Comparison of ENCODE assay signal across 13 cellular contexts in genomic region chr4:129094347-129094746, GRCh38. TPM values are rescaled to one million over a fixed set of nuclear protein-coding genes. Genes with fewer than 3 reads are reported as not detected.
DNase-seq lines count a peak whose midpoint lies in the region; TF ChIP-seq lines count a peak whose summit lies in the region.
"Had no signal": no experiment of that assay in that cellular context is flagged by ENCODE, and none has a peak within 500 bp of the region (broad histone marks: within the 10 kb centered on the region; RNA-seq: fewer than 3 reads in every experiment).

No MANE protein-coding gene starts in this region.

- H3K4me3 ChIP-seq in mammary epithelial cell (replicated peaks in 1 of 3; ENCODE audit: insufficient read depth in 1 of 3, low read depth in 2 of 3, low read length in 3 of 3): peak overlapping the region in 2 of 3 experiments; percentile 51 to 69
- H3K4me3 ChIP-seq in osteoblast (ENCODE audit: insufficient read depth, low read length): no peak overlapping the region

- no peaks in the 10 kb centered on the region for H4K20me1 ChIP-seq in mammary epithelial cell (ENCODE audit: insufficient read depth, low read length)
- no peaks in the 10 kb centered on the region for H4K20me1 ChIP-seq in osteoblast (ENCODE audit: insufficient read depth, low read length)

- BruUV-seq in mammary epithelial cell (replicated peaks; lab: Mats Ljungman, UMichigan): no TSS peak

- dilution Hi-C loops in mammary epithelial cell (cut with HindIII; ENCODE audit: low sequenced_read_pairs): no loop called here

- no peak overlapping the region for H2AFZ ChIP-seq in mammary epithelial cell (ENCODE audit: low read depth, low read length)
- H2AFZ ChIP-seq in osteoblast (ENCODE audit: low read length): peak overlapping the region; percentile 18

- H3K36me3 ChIP-seq in KOPT-K1 (ENCODE audit: insufficient read depth, low read length): no peaks in the 10 kb centered on the region
- H3K36me3 ChIP-seq in mammary epithelial cell (ENCODE audit: insufficient read depth, low read length): no peaks in the 10 kb centered on the region
- H3K36me3 ChIP-seq in osteoblast (ENCODE audit: insufficient read depth, low read length): no peaks in the 10 kb centered on the region

- H3K4me1 ChIP-seq in mammary epithelial cell (ENCODE audit: insufficient read depth, low read length) (peaks cover 19% of the 10 kb centered on the region), osteoblast (ENCODE audit: insufficient read depth, low read length) (peaks cover 13% of the 10 kb centered on the region)

- CTCF ChIA-PET in mammary epithelial cell (lab: Charles Lee; ENCODE audit: low non-redundant PET): no interaction called here

- DNase-seq in DMS53 (lab: John Stamatoyannopoulos, UW) (peak; percentile 5), DMS53 treated with DMSO at 0.1 percent for 48 hours (lab: John Stamatoyannopoulos, UW; ENCODE audit: unreplicated experiment) (no peak), mammary epithelial cell (no peak), osteoblast (ENCODE audit: insufficient read length, low spot score, missing footprints) (no peak), KBM-7 (no peak), NCI-H345 treated with DMSO at 0.1 percent for 48 hours (lab: John Stamatoyannopoulos, UW; ENCODE audit: unreplicated experiment) (no peak), GM13976 (ENCODE audit: low spot score) (no peak)
- DNase-seq: ACHN; activated CD4-positive, alpha-beta T cell treated with anti-CD3 and anti-CD28 coated beads, Interleukin-2, amount 10 ng/mL, durations not matched to agents 7 days and 5 days; cerebellar nuclear complex; islet precursor cell; NCI-H774 had no signal

- TF ChIP-seq CTCF in mammary epithelial cell (conservative IDR thresholded peaks at IDR 0.05 in 1 of 2, IDR thresholded peaks at IDR 0.05 in 1 of 2; ENCODE audit: extremely low read depth in 1 of 2, insufficient read depth in 1 of 2, low read depth in 1 of 2, low read length in 2 of 2): no peak
- no peak for TF ChIP-seq CTCF in osteoblast (IDR thresholded peaks at IDR 0.05; ENCODE audit: extremely low read depth, low read depth, low read length)
- no peak for TF ChIP-seq CTCF in GM13976 (IDR thresholded peaks at IDR 0.05; ENCODE audit: borderline replicate concordance, control extremely low read depth, extremely low read depth, insufficient read depth, missing control alignments)

- intact Hi-C loops in mammary epithelial cell (cut with micrococcal nuclease): loop anchor here (5.0 kb wide), 1 partner anchor 107 kb away; no protein-coding TSS in a partner anchor

- peak overlapping the region; percentile 76 for H3K9ac ChIP-seq in mammary epithelial cell (ENCODE audit: insufficient read depth, low read length)

- H3K27me3 ChIP-seq in mammary epithelial cell (ENCODE audit: insufficient read depth, low read length) (no peaks in the 10 kb centered on the region), osteoblast (ENCODE audit: insufficient read depth, low read length) (no peaks in the 10 kb centered on the region)

- H3K79me2 ChIP-seq in mammary epithelial cell (ENCODE audit: insufficient read depth, low read length) (peaks cover 41% of the 10 kb centered on the region), osteoblast (ENCODE audit: insufficient read depth, low read length) (peaks cover 33% of the 10 kb centered on the region)

- in situ Hi-C loops in mammary epithelial cell (cut with MboI; ENCODE audit: low sequenced_read_pairs in 2 of 2) (no loop called here), KBM-7 (cut with MboI; ENCODE audit: low pct_unique_long_range_greater_than_20kb, low sequenced_read_pairs) (no loop called here), GM13976 (cut with MboI; ENCODE audit: low sequenced_read_pairs, unreplicated experiment) (loop anchor here (10.0 kb wide), 1 partner anchor 270 kb away; no protein-coding TSS in a partner anchor)

- 98% methylated on average over 3 of the region's 3 CpGs for WGBS in mammary epithelial cell (ENCODE audit: low coverage, missing lambda C conversion rate)

- H3K27ac ChIP-seq in KOPT-K1 (ENCODE audit: low read depth, low read length, poor library complexity, severe bottlenecking): peak overlapping the region; percentile 92
- peak overlapping the region; percentile 82 for H3K27ac ChIP-seq in mammary epithelial cell (ENCODE audit: insufficient read depth, low read depth, low read length)
- no peak overlapping the region for H3K27ac ChIP-seq in osteoblast (ENCODE audit: low read depth, low read length)

- H3K9me3 ChIP-seq in KOPT-K1 (ENCODE audit: insufficient read depth, low read length, poor library complexity, severe bottlenecking) (no peaks in the 10 kb centered on the region), mammary epithelial cell (replicated peaks; ENCODE audit: insufficient read depth, low read length) (no peaks in the 10 kb centered on the region), osteoblast (ENCODE audit: low read depth, low read length) (no peaks in the 10 kb centered on the region)

- H3K4me2 ChIP-seq in mammary epithelial cell (ENCODE audit: insufficient read depth, low read depth, low read length): peak overlapping the region; percentile 90
- H3K4me2 ChIP-seq in osteoblast (ENCODE audit: insufficient read depth, low read length): peak overlapping the region; percentile 94

RNA-seq across cellular contexts. Expression of gene SCLT1, which starts 1.0 kb away (rescaled TPM):
- total RNA-seq in mammary epithelial cell (10 to 100 TPM in 1 of 2 donors, 1 to 10 TPM in 1; 7.2 to 13.3 TPM), osteoblast (14.1 and 17.4 TPM in 2 replicates)
- 4.2 TPM for polyA plus RNA-seq in mammary epithelial cell
- polyA minus RNA-seq in mammary epithelial cell: not detected

RNA-seq across cellular contexts. Expression of gene C4orf33, which starts 1.6 kb away (rescaled TPM):
- total RNA-seq in mammary epithelial cell (10 to 100 TPM; 11.5 to 13.3 TPM), osteoblast (11.9 and 13.3 TPM in 2 replicates)
- 6.6 TPM for polyA plus RNA-seq in mammary epithelial cell
- polyA minus RNA-seq in mammary epithelial cell: 6.0 TPM
